ENCODE assay signal across 35 cellular contexts in the genomic region with DNA sequence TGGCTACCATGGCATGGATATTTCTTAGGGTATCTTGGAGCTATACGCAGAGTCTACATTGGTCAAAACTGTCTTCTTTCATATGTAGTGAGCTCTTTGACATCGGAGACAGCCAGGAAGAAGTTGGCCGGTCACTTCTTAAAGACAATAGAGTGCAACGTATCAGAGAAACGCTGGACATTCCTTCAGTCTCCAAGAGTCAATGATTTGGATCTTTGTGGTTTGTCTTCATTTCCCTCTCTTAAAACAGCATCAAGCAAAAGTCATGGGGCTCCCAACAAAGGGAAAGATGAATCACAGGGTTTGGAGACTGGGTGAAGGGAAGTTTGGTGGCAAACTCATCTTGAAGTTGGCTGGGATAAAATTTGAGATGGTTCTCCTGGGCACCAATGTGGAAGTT.
DNase-seq lines count a peak whose midpoint lies in the region; ATAC-seq, FAIRE-seq and TF ChIP-seq lines count a peak whose summit lies in the region.
"Had no signal": no experiment of that assay in that cellular context is flagged by ENCODE, and none has a peak within 500 bp of the region (broad histone marks: within the 10 kb centered on the region; RNA-seq: fewer than 3 reads in every experiment).

No MANE protein-coding gene starts in this region.

- no peaks in the 10 kb centered on the region for H3K79me1 ChIP-seq in H1 (ENCODE audit: low read depth, low read length)

- no peaks in the 10 kb centered on the region for H3K36me3 ChIP-seq in MM.1S (replicated peaks; ENCODE audit: insufficient read depth, low read length)
- H3K36me3 ChIP-seq in H1 (ENCODE audit: control insufficient read depth in 2 of 4, insufficient read depth in 4 of 4, low read length in 3 of 4) = no peaks in the 10 kb centered on the region
- no peaks in the 10 kb centered on the region for H3K36me3 ChIP-seq in neural cell (ENCODE audit: insufficient read depth, low read length)
- no peaks in the 10 kb centered on the region for H3K36me3 ChIP-seq in BE2C
- H3K36me3 ChIP-seq: cardiac muscle cell, left ventricle myocardium inferior, MG63, ovary, upper lobe of right lung had no signal

- TF ChIP-seq RAD21 in H1 (IDR thresholded peaks at IDR 0.05 in 1 of 2, conservative IDR thresholded peaks at IDR 0.05 in 1 of 2; ENCODE audit: low read depth in 2 of 2, low read length in 2 of 2) = no peak
- no peak for TF ChIP-seq RAD21 in neural cell (conservative IDR thresholded peaks at IDR 0.05)

- peak; percentile 21 for DNase-seq in AG08395 (ENCODE audit: low spot score)
- no peak for DNase-seq in MM.1S
- DNase-seq in H1 (ENCODE audit: low read depth in 1 of 2, low spot score in 2 of 2) = no peak
- no peak for DNase-seq in BE2C
- no peak for DNase-seq in activated CD4-positive, alpha-beta T cell treated with anti-CD3 and anti-CD28 coated beads for 4 hours
- DNase-seq: activated CD4-positive, alpha-beta T cell treated with anti-CD3 and anti-CD28 coated beads, Interleukin-2, amount 50 U/mL, for 48 hours; activated naive CD4-positive, alpha-beta T cell treated with anti-CD3 and anti-CD28 coated beads, Interleukin-2, amount 10 ng/mL, durations not matched to agents 7 days and 5 days; AML-193; CD4-positive, alpha-beta T cell; effector CD8-positive, alpha-beta T cell; H7; hypothalamus; immature natural killer cell; KG1; left ventricle myocardium inferior; MG63; NCI-H1417 treated with DMSO at 0.1 percent for 48 hours; NCI-H2081; NCI-H2227 treated with DMSO at 0.1 percent for 48 hours; NCI-H526; ovary; stimulated activated naive CD4-positive, alpha-beta T cell; T-helper 2 cell; upper lobe of right lung had no signal

- ATAC-seq in GM19023 (IDR thresholded peaks at IDR 0.05; ENCODE audit: unreplicated experiment) = no peak
- ATAC-seq in GM18861 (IDR thresholded peaks at IDR 0.05; ENCODE audit: unreplicated experiment) = no peak
- ATAC-seq: activated CD4-positive, CD25-positive, alpha-beta regulatory T cell treated with anti-CD3 and anti-CD28 coated beads, Interleukin-2, amount 50 U/mL, for 24 hours; Right ventricle myocardium inferior; upper lobe of right lung had no signal

- H3K9ac ChIP-seq in MM.1S (ENCODE audit: low read length) = no peak overlapping the region
- no peak overlapping the region for H3K9ac ChIP-seq in H1 (replicated peaks in 1 of 4; ENCODE audit: extremely low read depth in 1 of 4, low read depth in 3 of 4, low read length in 3 of 4)
- H3K9ac ChIP-seq in neural cell (ENCODE audit: low read length) = no peak overlapping the region

- H3K23me2 ChIP-seq in H1 (ENCODE audit: low read depth, low read length) = no peaks in the 10 kb centered on the region

- H3K9me2 ChIP-seq in MM.1S (replicated peaks; ENCODE audit: insufficient read depth, low read length) = no peaks in the 10 kb centered on the region
- H3K9me2 ChIP-seq in neural cell (ENCODE audit: insufficient read depth, low read length) = no peaks in the 10 kb centered on the region

- H3K9me3 ChIP-seq in MM.1S (replicated peaks; ENCODE audit: insufficient read depth, low read length) (no peaks in the 10 kb centered on the region), H1 (ENCODE audit: insufficient read depth in 2 of 2, low read depth in 1 of 2, low read length in 1 of 2) (no peaks in the 10 kb centered on the region; a peak in 2 of 4 replicates), neural cell (ENCODE audit: low read length) (no peaks in the 10 kb centered on the region), BE2C (no peaks in the 10 kb centered on the region)
- H3K9me3 ChIP-seq: MG63, ovary, upper lobe of right lung had no signal

- H3K4me3 ChIP-seq in MM.1S (ENCODE audit: low read length) = no peak overlapping the region
- H3K4me3 ChIP-seq in H1 (ENCODE audit: extremely low read depth in 1 of 4, insufficient read depth in 2 of 4, low read depth in 3 of 4, low read length in 4 of 4) = no peak overlapping the region
- no peak overlapping the region for H3K4me3 ChIP-seq in neural cell (ENCODE audit: low read length)
- H3K4me3 ChIP-seq in BE2C (ENCODE audit: low read depth, low read length) = no peak overlapping the region
- H3K4me3 ChIP-seq: cardiac muscle cell, left ventricle myocardium inferior, MG63, ovary, skin epidermis, upper lobe of right lung had no signal

- no peak overlapping the region for H4K8ac ChIP-seq in H1 (ENCODE audit: extremely low read depth, insufficient read depth, low read length)

- no peaks in the 10 kb centered on the region for H4K20me1 ChIP-seq in MM.1S (ENCODE audit: insufficient read depth, low read length)
- no peaks in the 10 kb centered on the region for H4K20me1 ChIP-seq in H1 (replicated peaks in 1 of 2; ENCODE audit: control insufficient read depth in 1 of 2, insufficient read depth in 2 of 2, low read length in 2 of 2)
- H4K20me1 ChIP-seq in neural cell (ENCODE audit: insufficient read depth) = no peaks in the 10 kb centered on the region

- no peak overlapping the region for H3K23ac ChIP-seq in H1 (ENCODE audit: insufficient read length)

- H3K56ac ChIP-seq in H1 (replicated peaks; ENCODE audit: insufficient read length, low read depth, low read length) = no peak overlapping the region

- no peak overlapping the region for H4K5ac ChIP-seq in H1 (ENCODE audit: insufficient read length, low read depth, low read length)

- peak overlapping the region; percentile 84; the same call in 1 of the 2 replicates for H2AFZ ChIP-seq in MM.1S (ENCODE audit: low read length)
- 0 out of 2 replicates have a peak overlapping the region, but pooled peaks have one; percentile 7 for H2AFZ ChIP-seq in H1 (ENCODE audit: low read length)
- H2AFZ ChIP-seq in neural cell (ENCODE audit: low read depth, low read length) = no peak overlapping the region

- POLR2A ChIA-PET in H1 (lab: Charles Lee; ENCODE audit: partially characterized antibody) = no interaction called here

- no peak overlapping the region for H3K4ac ChIP-seq in H1 (replicated peaks; ENCODE audit: insufficient read length, low read depth, low read length)

- H3K14ac ChIP-seq in H1 (ENCODE audit: insufficient read length) = no peak overlapping the region

- H3K79me2 ChIP-seq in MM.1S (ENCODE audit: low read length) = no peaks in the 10 kb centered on the region
- no peaks in the 10 kb centered on the region for H3K79me2 ChIP-seq in H1 (ENCODE audit: control insufficient read depth in 1 of 2, insufficient read depth in 2 of 2, low read length in 2 of 2)
- H3K79me2 ChIP-seq in neural cell (replicated peaks; ENCODE audit: insufficient read depth, low read length) = no peaks in the 10 kb centered on the region

- no peaks in the 10 kb centered on the region for H3K27me3 ChIP-seq in MM.1S (replicated peaks; ENCODE audit: insufficient read depth, low read length)
- H3K27me3 ChIP-seq in H1 (replicated peaks in 1 of 4; ENCODE audit: control insufficient read depth in 3 of 4, extremely low read depth in 1 of 4, insufficient read depth in 3 of 4, low read length in 3 of 4) = no peaks in the 10 kb centered on the region; a peak in 1 of 7 replicates
- H3K27me3 ChIP-seq in neural cell (ENCODE audit: insufficient read depth, low read depth, low read length) = no peaks in the 10 kb centered on the region
- H3K27me3 ChIP-seq in BE2C = no peaks in the 10 kb centered on the region
- H3K27me3 ChIP-seq: ovary had no signal

- FAIRE-seq in H1 (lab: Jason Lieb, UNC) = no peak
- FAIRE-seq: A204.1, colon, D721Med had no signal

- no peak for TF ChIP-seq CTCF in MM.1S (IDR thresholded peaks at IDR 0.05; ENCODE audit: low read length)
- no peak for TF ChIP-seq CTCF in H1 (IDR thresholded peaks at IDR 0.05; ENCODE audit: control extremely low read depth in 1 of 3, insufficient read depth in 1 of 3, low read depth in 1 of 3, low read length in 3 of 3)
- TF ChIP-seq CTCF in neural cell (IDR thresholded peaks at IDR 0.05; ENCODE audit: poor library complexity, severe bottlenecking) = no peak
- no peak for TF ChIP-seq CTCF in BE2C (IDR thresholded peaks at IDR 0.05; ENCODE audit: low read depth, low read length)

- no peak overlapping the region for H2BK15ac ChIP-seq in H1 (ENCODE audit: low read length)

- no peak overlapping the region for H3K27ac ChIP-seq in MM.1S (ENCODE audit: low read length)
- H3K27ac ChIP-seq in H1 (ENCODE audit: low read depth, low read length) = no peak overlapping the region
- peak overlapping the region; percentile 73 for H3K27ac ChIP-seq in neural cell (ENCODE audit: low read length)
- H3K27ac ChIP-seq: cardiac muscle cell, HL-60, left ventricle myocardium inferior, ovary, skin epidermis, upper lobe of right lung had no signal

- H3F3A ChIP-seq in MM.1S (ENCODE audit: insufficient read depth, low read length) (no peaks in the 10 kb centered on the region), neural cell (ENCODE audit: insufficient read depth, low read length, poor library complexity, severe bottlenecking) (no peaks in the 10 kb centered on the region)

- no peak overlapping the region for H3K18ac ChIP-seq in H1 (ENCODE audit: extremely low read depth, low read length)

- CTCF ChIA-PET in H1 (lab: Charles Lee; ENCODE audit: partially characterized antibody) = interaction anchor here (0.8 to 1.4 kb wide), 6 partner anchors 9 to 89 kb away, joined by 3 to 5 read pairs (median 3); no protein-coding TSS in a partner anchor

- no peak overlapping the region for H2BK20ac ChIP-seq in H1 (ENCODE audit: low read length)

- WGBS in H1 (ENCODE audit: extremely low coverage in 1 of 2, insufficient coverage in 1 of 2, insufficient read length in 1 of 2, insufficient replicate concordance in 2 of 2, low coverage in 1 of 2, low lambda C conversion rate in 2 of 2, missing lambda C conversion rate in 1 of 2), 2 experiments = 83% methylated on average over 5 of the region's 5 CpGs; no CpG with 5 or more reads in 1 of the 2 experiments

- H2BK5ac ChIP-seq in H1 (ENCODE audit: low read depth, low read length) = no peak overlapping the region

- no peak for TF ChIP-seq EP300 in H1 (IDR thresholded peaks at IDR 0.05; ENCODE audit: borderline replicate concordance in 1 of 2, low read depth in 2 of 2, low read length in 2 of 2)
- no peak for TF ChIP-seq EP300 in neural cell (conservative IDR thresholded peaks at IDR 0.05; ENCODE audit: poor library complexity, severe bottlenecking)

- H2AK5ac ChIP-seq in H1 (ENCODE audit: low read depth, low read length) = no peak overlapping the region

- peaks cover 6% of the 10 kb centered on the region for H3K4me1 ChIP-seq in MM.1S (ENCODE audit: low read length)
- peaks cover 0 to 4% (median under 1%) of the 10 kb centered on the region in 4 experiments; a peak in 2 of 7 replicates for H3K4me1 ChIP-seq in H1 (replicated peaks in 1 of 4; ENCODE audit: control insufficient read depth in 3 of 4, insufficient read depth in 4 of 4, low read length in 3 of 4)
- peaks cover 7% of the 10 kb centered on the region for H3K4me1 ChIP-seq in BE2C
- H3K4me1 ChIP-seq: left ventricle myocardium inferior had no signal

- no peak overlapping the region for H2BK120ac ChIP-seq in H1 (replicated peaks; ENCODE audit: low read depth, low read length)

- H4K91ac ChIP-seq in H1 (replicated peaks; ENCODE audit: insufficient read length, low read length) = no peak overlapping the region

- no peak overlapping the region for H2BK12ac ChIP-seq in H1 (ENCODE audit: low read depth, low read length)

- H3K4me2 ChIP-seq in MM.1S (ENCODE audit: low read depth, low read length) = no peak overlapping the region
- no peak overlapping the region for H3K4me2 ChIP-seq in H1 (ENCODE audit: insufficient read depth in 1 of 2, low read depth in 2 of 2, low read length in 2 of 2)
- no peak overlapping the region for H3K4me2 ChIP-seq in neural cell (ENCODE audit: low read length)

- TF ChIP-seq POLR2A in H1 (IDR thresholded peaks at IDR 0.05; ENCODE audit: control extremely low read depth in 1 of 2, low read depth in 2 of 2, low read length in 2 of 2) = no peak
